In the genomic region with DNA sequence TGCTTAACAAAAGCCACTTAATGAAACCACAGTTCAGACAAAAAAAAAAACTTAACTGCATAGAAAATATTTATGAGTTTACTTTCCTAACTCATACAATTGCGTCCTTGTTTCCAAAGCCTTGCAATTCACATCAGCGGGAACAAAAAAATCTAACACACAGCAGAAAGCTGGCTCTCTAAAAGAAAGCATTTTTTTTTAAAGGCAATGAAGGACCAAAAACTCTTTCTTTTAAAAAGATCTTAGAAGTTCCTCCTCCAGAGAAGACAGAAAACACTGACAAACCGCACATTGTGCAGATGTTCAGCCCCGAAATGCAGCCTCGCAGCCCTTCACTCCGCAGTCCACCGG, we compare ENCODE assay signal across 8 cellular contexts. TPM values are rescaled to one million over a fixed set of nuclear protein-coding genes. Genes with fewer than 3 reads are reported as not detected.
DNase-seq lines count a peak whose midpoint lies in the region; ATAC-seq and TF ChIP-seq lines count a peak whose summit lies in the region.

No MANE protein-coding gene starts in this region.

- CTCF ChIA-PET in SK-N-SH (lab: Yijun Ruan, JAX) = interaction anchor here (1.6 kb wide), 1 partner anchor 53 kb away, joined by 3 read pairs; no protein-coding TSS in a partner anchor

- intact Hi-C loops in stomach (cut with DNase I; ENCODE audit: low total_unique reads) = loop anchor here (10.0 kb wide), 1 partner anchor 58 kb away; no protein-coding TSS in a partner anchor

- H3K79me2 ChIP-seq in SK-N-SH (ENCODE audit: insufficient read depth) = peaks cover 77% of the 10 kb centered on the region

- POLR2A ChIA-PET in SK-N-SH (lab: Yijun Ruan, JAX) = no interaction called here

- H2AFZ ChIP-seq in SK-N-SH (ENCODE audit: low read depth) = peak overlapping the region; percentile 4; the same call in 1 of the 2 replicates

- DNase-seq in SK-N-SH (no peak), adipocyte (ENCODE audit: low read depth) (no peak), stomach (no peak), NCI-H2196 (lab: John Stamatoyannopoulos, UW; ENCODE audit: unreplicated experiment) (no peak), OCI-M2 (lab: John Stamatoyannopoulos, UW; ENCODE audit: unreplicated experiment) (no peak)

- no peak for TF ChIP-seq CTCF in SK-N-SH (IDR thresholded peaks at IDR 0.05)
- TF ChIP-seq CTCF in stomach (IDR thresholded peaks at IDR 0.05) = no peak

- H3K36me3 ChIP-seq in SK-N-SH (replicated peaks in 1 of 2; ENCODE audit: control insufficient read depth in 1 of 2, insufficient read depth in 2 of 2, low read length in 1 of 2) (no peaks in the 10 kb centered on the region), adipocyte (ENCODE audit: control insufficient read depth, insufficient read depth, low read length, severe bottlenecking) (no peaks in the 10 kb centered on the region), iPS-20b (ENCODE audit: insufficient read depth, low read depth, low read length) (no peaks in the 10 kb centered on the region), stomach (no peaks in the 10 kb centered on the region)

- H3F3A ChIP-seq in SK-N-SH (replicated peaks; ENCODE audit: insufficient read depth) = no peaks in the 10 kb centered on the region

- H3K9me3 ChIP-seq in SK-N-SH = peaks cover 13% of the 10 kb centered on the region; the same call in 1 of the 2 replicates
- H3K9me3 ChIP-seq in adipocyte (ENCODE audit: control insufficient read depth, low read length) = peaks cover 11% of the 10 kb centered on the region
- H3K9me3 ChIP-seq in iPS-20b (ENCODE audit: insufficient read depth, low read depth, low read length) = peaks cover 6% of the 10 kb centered on the region; the same call in 1 of the 2 replicates
- peaks cover 0 to 14% (median 4%) of the 10 kb centered on the region in 4 donors for H3K9me3 ChIP-seq in stomach

- peak overlapping the region; percentile 86 for H3K9ac ChIP-seq in SK-N-SH
- peak overlapping the region; percentile 97 for H3K9ac ChIP-seq in adipocyte (ENCODE audit: low read length)
- peak overlapping the region; percentile 90 for H3K9ac ChIP-seq in iPS-20b (ENCODE audit: low read depth, low read length)

- H3K27me3 ChIP-seq in SK-N-SH (ENCODE audit: insufficient read depth) (peaks cover 20% of the 10 kb centered on the region; the same call in 1 of the 2 replicates), adipocyte (replicated peaks; ENCODE audit: control insufficient read depth, insufficient read depth, low read length) (no peaks in the 10 kb centered on the region), iPS-20b (ENCODE audit: insufficient read depth, low read length) (peaks cover 29% of the 10 kb centered on the region), stomach (peaks cover 0 to 46% (median 19%) of the 10 kb centered on the region in 3 donors)

- H3K9me2 ChIP-seq in SK-N-SH = no peaks in the 10 kb centered on the region

- TF ChIP-seq EP300 in SK-N-SH (IDR thresholded peaks at IDR 0.05; ENCODE audit: borderline replicate concordance in 1 of 2, low read depth in 1 of 2, low read length in 1 of 2) (no peak), stomach (IDR thresholded peaks at IDR 0.05) (no peak)

- TF ChIP-seq RAD21 in SK-N-SH (IDR thresholded peaks at IDR 0.05; ENCODE audit: low read length) = no peak

- H4K20me1 ChIP-seq in SK-N-SH (ENCODE audit: insufficient read depth) = peaks cover 8% of the 10 kb centered on the region; the same call in 1 of the 2 replicates

- H3K4me1 ChIP-seq in SK-N-SH (ENCODE audit: control insufficient read depth in 1 of 2, insufficient read depth in 2 of 2, low read depth in 1 of 2, low read length in 1 of 2) (no peaks in the 10 kb centered on the region; a peak in 3 of 4 replicates), adipocyte (ENCODE audit: control insufficient read depth, insufficient read depth, low read length) (peaks cover 17% of the 10 kb centered on the region), iPS-20b (ENCODE audit: insufficient read depth, low read length) (peaks cover 16% of the 10 kb centered on the region), stomach (peaks cover 0 to 43% (median 30%) of the 10 kb centered on the region in 4 donors)

- TF ChIP-seq POLR2A in stomach (IDR thresholded peaks at IDR 0.05) = no peak

- ATAC-seq in SK-N-SH treated with all-trans-retinoic acid at 6 μM for 48 hours (no peak), HG02610 (IDR thresholded peaks at IDR 0.05; ENCODE audit: unreplicated experiment) (no peak)

- H3K27ac ChIP-seq in SK-N-SH (ENCODE audit: low read depth in 2 of 2, low read length in 1 of 2) (peak overlapping the region in 1 of 2 experiments; percentile 47; a peak in 1 of 4 replicates), iPS-20b (ENCODE audit: low read length) (peak overlapping the region; percentile 27), stomach (peak overlapping the region in 4 of 5 donors; percentile 91 to 95 (median 93))

- 7% methylated on average over 7 of the region's 7 CpGs for WGBS in SK-N-SH (ENCODE audit: low lambda C conversion rate)
- 0 to 4% (median 2%) methylated on average over 7 of the region's 7 CpGs for WGBS in stomach, 5 donors

- H3K4me2 ChIP-seq in SK-N-SH = peak overlapping the region; percentile 71

- H3K4me3 ChIP-seq in SK-N-SH (ENCODE audit: low read depth in 2 of 2, low read length in 1 of 2) = peak overlapping the region; percentile 60 to 74
- H3K4me3 ChIP-seq in adipocyte (ENCODE audit: low read length) = peak overlapping the region; percentile 99
- peak overlapping the region; percentile 83 for H3K4me3 ChIP-seq in iPS-20b (ENCODE audit: low read length)
- H3K4me3 ChIP-seq in stomach = peak overlapping the region; percentile 69 to 85 (median 77)

TF ChIP-seq in SK-N-SH, 30 proteins besides CTCF, POLR2A, EP300 and RAD21 (continues in another document):
- TF ChIP-seq FOXM1 (IDR thresholded peaks at IDR 0.05; ENCODE audit: low read depth) (no peak), CHD2 (IDR thresholded peaks at IDR 0.05; ENCODE audit: low read length, partially characterized antibody) (no peak), YY1 (IDR thresholded peaks at IDR 0.05; ENCODE audit: low read depth) (no peak), TCF12 (IDR thresholded peaks at IDR 0.05) (no peak), MXI1 (IDR thresholded peaks at IDR 0.05; ENCODE audit: low read depth, low read length) (no peak)
- TF ChIP-seq, protein P1, sequence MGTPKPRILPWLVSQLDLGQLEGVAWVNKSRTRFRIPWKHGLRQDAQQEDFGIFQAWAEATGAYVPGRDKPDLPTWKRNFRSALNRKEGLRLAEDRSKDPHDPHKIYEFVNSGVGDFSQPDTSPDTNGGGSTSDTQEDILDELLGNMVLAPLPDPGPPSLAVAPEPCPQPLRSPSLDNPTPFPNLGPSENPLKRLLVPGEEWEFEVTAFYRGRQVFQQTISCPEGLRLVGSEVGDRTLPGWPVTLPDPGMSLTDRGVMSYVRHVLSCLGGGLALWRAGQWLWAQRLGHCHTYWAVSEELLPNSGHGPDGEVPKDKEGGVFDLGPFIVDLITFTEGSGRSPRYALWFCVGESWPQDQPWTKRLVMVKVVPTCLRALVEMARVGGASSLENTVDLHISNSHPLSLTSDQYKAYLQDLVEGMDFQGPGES (IDR thresholded peaks at IDR 0.05; ENCODE audit: low read depth, low read length) = no peak
- TF ChIP-seq, protein P2, sequence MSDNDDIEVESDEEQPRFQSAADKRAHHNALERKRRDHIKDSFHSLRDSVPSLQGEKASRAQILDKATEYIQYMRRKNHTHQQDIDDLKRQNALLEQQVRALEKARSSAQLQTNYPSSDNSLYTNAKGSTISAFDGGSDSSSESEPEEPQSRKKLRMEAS (IDR thresholded peaks at IDR 0.05; ENCODE audit: low read depth) = no peak

TF ChIP-seq in SK-N-SH treated with all-trans-retinoic acid at 6 μM for 48 hours, 23 proteins besides CTCF, POLR2A, EP300 and RAD21:
- no peak for TF ChIP-seq PPARA (CRISPR knock-in tag; IDR thresholded peaks at IDR 0.05; ENCODE audit: borderline replicate concordance)
- TF ChIP-seq, protein P3, sequence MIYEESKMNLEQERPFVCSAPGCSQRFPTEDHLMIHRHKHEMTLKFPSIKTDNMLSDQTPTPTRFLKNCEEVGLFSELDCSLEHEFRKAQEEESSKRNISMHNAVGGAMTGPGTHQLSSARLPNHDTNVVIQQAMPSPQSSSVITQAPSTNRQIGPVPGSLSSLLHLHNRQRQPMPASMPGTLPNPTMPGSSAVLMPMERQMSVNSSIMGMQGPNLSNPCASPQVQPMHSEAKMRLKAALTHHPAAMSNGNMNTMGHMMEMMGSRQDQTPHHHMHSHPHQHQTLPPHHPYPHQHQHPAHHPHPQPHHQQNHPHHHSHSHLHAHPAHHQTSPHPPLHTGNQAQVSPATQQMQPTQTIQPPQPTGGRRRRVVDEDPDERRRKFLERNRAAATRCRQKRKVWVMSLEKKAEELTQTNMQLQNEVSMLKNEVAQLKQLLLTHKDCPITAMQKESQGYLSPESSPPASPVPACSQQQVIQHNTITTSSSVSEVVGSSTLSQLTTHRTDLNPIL (CRISPR knock-in tag; IDR thresholded peaks at IDR 0.05; ENCODE audit: low read depth) = no peak
- TF ChIP-seq ZNF565 (CRISPR knock-in tag; conservative IDR thresholded peaks at IDR 0.05; ENCODE audit: low read depth) = no peak

RNA-seq across cellular contexts. Expression of a gene that starts 0.8 kb away (rescaled TPM):
- polyA plus RNA-seq in SK-N-SH (2012; rRNA removed) = 32.2 and 41.3 TPM in 2 replicates
- polyA plus RNA-seq in SK-N-SH (2012; cell fraction: cytosol; rRNA removed) = 24.5 and 30.8 TPM in 2 replicates
- polyA plus RNA-seq in SK-N-SH (2012; cell fraction: nucleus; rRNA removed) = 76.0 and 102 TPM in 2 replicates
- 100 to 1,000 TPM in 3 of 5 donors, 10 to 100 TPM in 2; 57.8 to 272 (median 104) TPM for total RNA-seq in stomach
- polyA plus RNA-seq in stomach = 10 to 100 TPM in 1 of 3 donors, 1 to 10 TPM in 2; 8.2 to 17.9 (median 8.7) TPM
